In the genomic region with DNA sequence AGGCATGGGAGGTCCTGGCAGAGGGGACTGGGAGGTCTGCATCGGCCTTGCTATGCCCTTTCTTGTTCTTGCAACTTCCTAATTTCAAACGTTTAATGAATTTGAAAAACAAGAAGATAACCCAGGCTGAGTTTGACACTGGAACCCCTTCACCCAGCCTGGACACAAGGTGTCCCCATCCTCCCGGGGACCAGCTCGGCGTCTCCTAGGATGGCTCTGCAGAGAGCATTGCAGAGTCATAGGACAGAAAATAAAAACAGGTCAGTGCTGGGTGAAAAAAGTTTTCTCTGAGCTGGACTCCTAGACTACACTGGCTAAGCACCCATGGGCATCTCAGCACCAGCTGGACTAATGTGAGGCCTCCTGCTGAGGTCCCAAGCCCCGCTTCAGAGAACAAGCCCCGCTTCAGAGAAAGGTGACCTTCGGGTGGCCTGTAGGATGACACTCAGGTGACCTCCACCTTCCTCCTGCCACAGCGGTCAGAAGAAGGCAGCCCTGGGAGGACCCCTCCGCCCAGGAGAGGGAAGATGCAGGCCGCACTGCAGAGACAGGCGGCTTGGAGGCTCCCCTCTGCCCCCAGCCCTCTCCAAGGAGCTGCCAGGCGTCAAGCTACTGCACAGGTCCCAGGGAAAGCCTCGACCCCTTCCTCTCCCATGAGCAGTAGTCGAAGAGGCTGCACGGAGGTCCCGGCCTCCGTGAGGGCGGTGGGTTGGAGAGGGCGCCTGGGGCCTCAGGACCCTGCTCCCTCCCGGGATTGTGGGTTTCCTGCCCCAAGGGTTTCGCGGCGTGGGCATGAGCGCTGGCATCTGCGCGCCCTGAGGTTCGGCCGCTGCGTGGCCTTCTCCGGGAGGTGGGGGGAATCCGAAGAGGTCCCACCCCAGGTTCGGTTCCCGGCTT, we compare ENCODE assay signal across 1 cellular context.
TF ChIP-seq lines count a peak whose summit lies in the region.

No MANE protein-coding gene starts in this region.

TF ChIP-seq in H1, 55 proteins besides CTCF, POLR2A, EP300 and RAD21:
- 0 out of 2 replicates have a peak, but pooled peaks have one; percentile 5 for TF ChIP-seq BACH1 (IDR thresholded peaks at IDR 0.05; ENCODE audit: low read length)
- TF ChIP-seq, protein P1, sequence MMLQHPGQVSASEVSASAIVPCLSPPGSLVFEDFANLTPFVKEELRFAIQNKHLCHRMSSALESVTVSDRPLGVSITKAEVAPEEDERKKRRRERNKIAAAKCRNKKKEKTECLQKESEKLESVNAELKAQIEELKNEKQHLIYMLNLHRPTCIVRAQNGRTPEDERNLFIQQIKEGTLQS (IDR thresholded peaks at IDR 0.05; ENCODE audit: insufficient read depth, low read depth, low read length), result no peak
- no peak for TF ChIP-seq SP2 (IDR thresholded peaks at IDR 0.05; ENCODE audit: low read length)
- no peak for TF ChIP-seq EGR1 (IDR thresholded peaks at IDR 0.05; ENCODE audit: borderline replicate concordance, low read depth, low read length)
- TF ChIP-seq CBX8 (IDR thresholded peaks at IDR 0.05; ENCODE audit: borderline replicate concordance, low read depth, low read length), result 0 out of 2 replicates have a peak, but pooled peaks have one; percentile 20
